In the genomic region with DNA sequence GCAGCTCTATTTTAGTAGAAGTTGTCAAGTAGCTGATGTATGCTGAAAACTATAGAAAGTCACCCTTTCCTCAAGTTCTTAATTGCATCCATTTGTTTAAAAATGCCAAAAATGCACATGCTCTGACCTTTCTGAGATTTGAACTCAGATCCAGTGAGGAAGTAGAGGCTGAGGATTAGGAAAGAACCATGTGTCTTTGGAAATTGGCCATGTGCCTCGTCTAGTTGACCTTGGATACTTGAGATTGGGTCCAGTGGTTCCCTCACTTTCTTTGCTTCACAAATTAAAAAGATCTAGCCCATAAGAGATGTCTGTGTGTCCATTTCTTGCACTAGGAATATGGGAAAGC, we compare ENCODE assay signal across 9 cellular contexts.
DNase-seq lines count a peak whose midpoint lies in the region; ATAC-seq and TF ChIP-seq lines count a peak whose summit lies in the region.
"Had no signal": no experiment of that assay in that cellular context is flagged by ENCODE, and none has a peak within 500 bp of the region (broad histone marks: within the 10 kb centered on the region; RNA-seq: fewer than 3 reads in every experiment).

No MANE protein-coding gene starts in this region.

- peak overlapping the region; percentile 67 for H3K4me3 Mint-ChIP-seq in stimulated activated naive CD8-positive, alpha-beta T cell treated with anti-CD3 and anti-CD28 coated beads, Interleukin-15, Interleukin-2, amounts not matched to agents 100 ng/mL and 50 ng/mL, for 24 hours
- no peak overlapping the region for H3K4me3 Mint-ChIP-seq in nephron

- no peak for TF ChIP-seq POLR2A in breast epithelium (IDR thresholded peaks at IDR 0.05)

- peaks cover 11 to 35% of the 10 kb centered on the region in 2 donors for H3K4me1 ChIP-seq in breast epithelium

- H3K36me3 ChIP-seq in breast epithelium = no peaks in the 10 kb centered on the region

- peak overlapping the region; percentile 97 for H3K27ac Mint-ChIP-seq in stimulated activated naive CD8-positive, alpha-beta T cell treated with anti-CD3 and anti-CD28 coated beads, Interleukin-15, Interleukin-2, amounts not matched to agents 100 ng/mL and 50 ng/mL, for 24 hours
- H3K27ac Mint-ChIP-seq in nephron = peak overlapping the region; percentile 64 to 82 (median 79)

- peaks cover 91% of the 10 kb centered on the region for H3K4me1 Mint-ChIP-seq in stimulated activated naive CD8-positive, alpha-beta T cell treated with anti-CD3 and anti-CD28 coated beads, Interleukin-15, Interleukin-2, amounts not matched to agents 100 ng/mL and 50 ng/mL, for 24 hours (ENCODE audit: low read depth)
- peaks cover 66% of the 10 kb centered on the region for H3K4me1 Mint-ChIP-seq in nephron

- TF ChIP-seq CTCF in breast epithelium (IDR thresholded peaks at IDR 0.05) (no peak), nephron (IDR thresholded peaks at IDR 0.05; ENCODE audit: unreplicated experiment in 3 of 3) (no peak), omental fat pad (IDR thresholded peaks at IDR 0.05) (no peak)

- no peaks in the 10 kb centered on the region for H3K27me3 Mint-ChIP-seq in stimulated activated naive CD8-positive, alpha-beta T cell treated with anti-CD3 and anti-CD28 coated beads, Interleukin-15, Interleukin-2, amounts not matched to agents 100 ng/mL and 50 ng/mL, for 24 hours
- H3K27me3 Mint-ChIP-seq in nephron (ENCODE audit: low read depth) = no peaks in the 10 kb centered on the region

- intact Hi-C loops in breast epithelium (cut with DNase I; ENCODE audit: low total_unique reads) = no loop called here

- no peak for DNase-seq in stimulated activated naive CD8-positive, alpha-beta T cell treated with anti-CD3 and anti-CD28 coated beads, Interleukin-15, Interleukin-2, amounts not matched to agents 100 U/mL and 50 U/mL, for 24 hours
- DNase-seq in breast epithelium (ENCODE audit: low spot score in 2 of 2) (no peak), NK-92 (lab: John Stamatoyannopoulos, UW; ENCODE audit: unreplicated experiment) (no peak), omental fat pad (ENCODE audit: low spot score) (no peak)
- DNase-seq: nucleus accumbens had no signal

- H3K27me3 ChIP-seq in breast epithelium = no peaks in the 10 kb centered on the region

- peak overlapping the region; percentile 84 to 86 for H3K27ac ChIP-seq in breast epithelium

- peaks cover 4% of the 10 kb centered on the region for H3K36me3 Mint-ChIP-seq in stimulated activated naive CD8-positive, alpha-beta T cell treated with anti-CD3 and anti-CD28 coated beads, Interleukin-15, Interleukin-2, amounts not matched to agents 100 ng/mL and 50 ng/mL, for 24 hours (ENCODE audit: low read depth)
- no peaks in the 10 kb centered on the region for H3K36me3 Mint-ChIP-seq in nephron (ENCODE audit: low read depth)

- ATAC-seq in stimulated activated naive CD8-positive, alpha-beta T cell treated with anti-CD3 and anti-CD28 coated beads, Interleukin-15, Interleukin-2, amounts not matched to agents 100 U/mL and 50 U/mL, for 24 hours = no peak
- no peak for ATAC-seq in omental fat pad (ENCODE audit: low FRiP score)
- no peak for ATAC-seq in GM18520 (IDR thresholded peaks at IDR 0.05; ENCODE audit: unreplicated experiment)
- no peak for ATAC-seq in GM21381 (IDR thresholded peaks at IDR 0.05; ENCODE audit: unreplicated experiment)

- H3K9me3 ChIP-seq in breast epithelium = no peaks in the 10 kb centered on the region

- H3K9me3 Mint-ChIP-seq in stimulated activated naive CD8-positive, alpha-beta T cell treated with anti-CD3 and anti-CD28 coated beads, Interleukin-15, Interleukin-2, amounts not matched to agents 100 ng/mL and 50 ng/mL, for 24 hours = no peaks in the 10 kb centered on the region
- no peaks in the 10 kb centered on the region for H3K9me3 Mint-ChIP-seq in nephron

- no peak overlapping the region for H3K4me3 ChIP-seq in breast epithelium
